21 cellular contexts compared by ENCODE assay signal in genomic region chr5:138528744-138529469, GRCh38. TPM values are rescaled to one million over a fixed set of nuclear protein-coding genes. Genes with fewer than 3 reads are reported as not detected.
DNase-seq lines count a peak whose midpoint lies in the region; ATAC-seq and TF ChIP-seq lines count a peak whose summit lies in the region.
"Had no signal": no experiment of that assay in that cellular context is flagged by ENCODE, and none has a peak within 500 bp of the region (broad histone marks: within the 10 kb centered on the region; RNA-seq: fewer than 3 reads in every experiment).

No MANE protein-coding gene starts in this region.

- H3K36me3 ChIP-seq in endodermal cell (ENCODE audit: control insufficient read depth, insufficient read depth, low read length), result peaks cover 57% of the 10 kb centered on the region
- no peaks in the 10 kb centered on the region for H3K36me3 ChIP-seq in parathyroid adenoma (ENCODE audit: control insufficient read depth, insufficient read depth, low read length)
- H3K36me3 ChIP-seq: pancreas had no signal

- peaks cover 59% of the 10 kb centered on the region for H3K79me2 ChIP-seq in parathyroid adenoma

- no peak overlapping the region for H3K4me2 ChIP-seq in parathyroid adenoma (ENCODE audit: low read length)

- no peak for ATAC-seq in GM21825 (IDR thresholded peaks at IDR 0.05; ENCODE audit: unreplicated experiment)
- ATAC-seq: pancreas; stimulated activated naive B cell treated with anti-CD40 and anti-IgM and Interleukin-4, amounts not matched to agents 10 μg/mL and 1 μg/mL and 100 μg/mL, for 72 hours; T-helper 17 cell had no signal

- peaks cover 50% of the 10 kb centered on the region for H3K4me1 Mint-ChIP-seq in Calu3 (ENCODE audit: low read depth, unreplicated experiment)
- H3K4me1 Mint-ChIP-seq in endodermal cell, result peaks cover 22% of the 10 kb centered on the region

- H3K9me3 Mint-ChIP-seq in Calu3 (ENCODE audit: low read depth, unreplicated experiment) (no peaks in the 10 kb centered on the region), endodermal cell (no peaks in the 10 kb centered on the region)
- H3K9me3 Mint-ChIP-seq: stimulated activated naive B cell treated with anti-CD40 and anti-IgM and Interleukin-4, amounts not matched to agents 10 μg/mL and 1 μg/mL and 100 μg/mL, for 72 hours had no signal

- H3K9ac ChIP-seq in endodermal cell (ENCODE audit: extremely low read depth, low read length, poor library complexity, severe bottlenecking) (no peak overlapping the region), parathyroid adenoma (no peak overlapping the region)

- WGBS in endodermal cell (ENCODE audit: insufficient coverage in 1 of 2, insufficient read length in 1 of 2), 2 experiments, result 68 to 88% methylated on average over 3 to 7 of the region's 7 CpGs

- H3K27ac Mint-ChIP-seq in Calu3 (ENCODE audit: unreplicated experiment) (peak overlapping the region; percentile 17), endodermal cell (peak overlapping the region; percentile 31)
- H3K27ac Mint-ChIP-seq: stimulated activated naive B cell treated with anti-CD40 and anti-IgM and Interleukin-4, amounts not matched to agents 10 μg/mL and 1 μg/mL and 100 μg/mL, for 72 hours had no signal

- no TSS peak for BruUV-seq in Calu3 (replicated peaks; lab: Mats Ljungman, UMichigan)

- DNase-seq in Calu3 (no peak), LNCaP clone FGC (ENCODE audit: low read depth) (no peak), endodermal cell (no peak), NCI-H510A (lab: John Stamatoyannopoulos, UW) (no peak), RPMI8226 (no peak)
- DNase-seq: activated CD4-positive, CD25-positive, alpha-beta regulatory T cell; activated CD8-positive, alpha-beta memory T cell treated with anti-CD3 and anti-CD28 coated beads for 24 hours; BE2C; effector CD4-positive, alpha-beta T cell; glutamatergic neuron; Kasumi-1; lower lobe of right lung; NCI-H1092 treated with DMSO at 0.1 percent for 48 hours; NCI-H69; pancreas; stimulated activated naive B cell treated with anti-CD40 and anti-IgM and Interleukin-4, amounts not matched to agents 10 μg/mL and 1 μg/mL and 100 μg/mL, for 72 hours; T-helper 17 cell; tibial artery had no signal

- TF ChIP-seq CTCF in Calu3 (IDR thresholded peaks at IDR 0.05; ENCODE audit: unreplicated experiment), result no peak
- TF ChIP-seq CTCF in LNCaP clone FGC (IDR thresholded peaks at IDR 0.05; ENCODE audit: control insufficient read depth, extremely low read depth, insufficient read depth), result no peak
- no peak for TF ChIP-seq CTCF in endodermal cell (conservative IDR thresholded peaks at IDR 0.05)
- TF ChIP-seq CTCF in parathyroid adenoma (IDR thresholded peaks at IDR 0.05), result no peak

- CTCF ChIA-PET in Calu3 (lab: Charles Lee), result interaction anchor here (1.9 kb wide), 1 partner anchor 25 kb away, joined by 5 read pairs; no protein-coding TSS in a partner anchor

- H3K36me3 Mint-ChIP-seq in Calu3 (ENCODE audit: insufficient read depth, unreplicated experiment) (peaks cover 41% of the 10 kb centered on the region), endodermal cell (ENCODE audit: low read depth) (peaks cover 38% of the 10 kb centered on the region)

- H3K4me3 ChIP-seq in LNCaP clone FGC (ENCODE audit: low read depth, low read length) (peak overlapping the region; percentile 17), endodermal cell (ENCODE audit: low read length) (no peak overlapping the region), parathyroid adenoma (ENCODE audit: low read depth, low read length) (no peak overlapping the region)
- H3K4me3 ChIP-seq: lower lobe of right lung, pancreas, SJSA1, tibial artery had no signal

- H3K27me3 ChIP-seq in endodermal cell (ENCODE audit: control insufficient read depth, insufficient read depth, low read length, poor library complexity, severe bottlenecking), result no peaks in the 10 kb centered on the region
- H3K27me3 ChIP-seq in parathyroid adenoma (ENCODE audit: control insufficient read depth, insufficient read depth, low read length), result no peaks in the 10 kb centered on the region
- H3K27me3 ChIP-seq: BE2C, pancreas, SJSA1, tibial artery had no signal

- no peak overlapping the region for H2AFZ ChIP-seq in parathyroid adenoma

- no peak overlapping the region for H3K27ac ChIP-seq in endodermal cell (ENCODE audit: low read depth, low read length)
- peak overlapping the region; percentile 4 for H3K27ac ChIP-seq in parathyroid adenoma
- H3K27ac ChIP-seq: lower lobe of right lung, pancreas, SJSA1, tibial artery had no signal

- H3K4me1 ChIP-seq in endodermal cell (ENCODE audit: control insufficient read depth, insufficient read depth, low read length) (no peaks in the 10 kb centered on the region), parathyroid adenoma (peaks cover 22% of the 10 kb centered on the region)
- H3K4me1 ChIP-seq: BE2C had no signal

- H3K4me3 Mint-ChIP-seq in Calu3 (ENCODE audit: low read depth, unreplicated experiment) (peak overlapping the region; percentile 4), endodermal cell (no peak overlapping the region)
- H3K4me3 Mint-ChIP-seq: stimulated activated naive B cell treated with anti-CD40 and anti-IgM and Interleukin-4, amounts not matched to agents 10 μg/mL and 1 μg/mL and 100 μg/mL, for 72 hours; T-helper 17 cell had no signal

- H3K27me3 Mint-ChIP-seq in Calu3 (ENCODE audit: unreplicated experiment), result no peaks in the 10 kb centered on the region
- no peaks in the 10 kb centered on the region for H3K27me3 Mint-ChIP-seq in endodermal cell (ENCODE audit: insufficient read depth)
- H3K27me3 Mint-ChIP-seq: stimulated activated naive B cell treated with anti-CD40 and anti-IgM and Interleukin-4, amounts not matched to agents 10 μg/mL and 1 μg/mL and 100 μg/mL, for 72 hours; T-helper 17 cell had no signal

- intact Hi-C loops in Calu3 (cut with micrococcal nuclease; ENCODE audit: unreplicated experiment), result no loop called here

- H3K9me3 ChIP-seq in endodermal cell (ENCODE audit: control insufficient read depth, low read length), result no peaks in the 10 kb centered on the region
- no peaks in the 10 kb centered on the region for H3K9me3 ChIP-seq in parathyroid adenoma (ENCODE audit: control insufficient read depth, low read length)
- H3K9me3 ChIP-seq: BE2C, lower lobe of right lung, pancreas, SJSA1, tibial artery had no signal

RNA-seq across cellular contexts. Expression of gene ETF1, which starts 14.1 kb away (rescaled TPM):
- total RNA-seq in Calu3 (2022) (159 and 164 TPM in 2 replicates), endodermal cell (100 to 1,000 TPM; 106 to 109 TPM)
- polyA plus RNA-seq in endodermal cell (2013, experiment 1 of 2), result 87.7 TPM
- polyA plus RNA-seq in endodermal cell (2013, experiment 2 of 2), result 88.3 TPM

RNA-seq across cellular contexts. Expression of gene HSPA9, which starts 46.3 kb away (rescaled TPM):
- 455 and 460 TPM in 2 replicates for total RNA-seq in Calu3 (2022)
- total RNA-seq in endodermal cell, result 100 to 1,000 TPM; 201 to 212 TPM
- 141 TPM for polyA plus RNA-seq in endodermal cell (2013, experiment 1 of 2)
- 120 TPM for polyA plus RNA-seq in endodermal cell (2013, experiment 2 of 2)
